Comparison of ENCODE assay signal across 1 cellular context in genomic region chr12:93352321-93352720, GRCh38.
TF ChIP-seq lines count a peak whose summit lies in the region.

No MANE protein-coding gene starts in this region.

TF ChIP-seq in K562, 482 proteins besides CTCF, POLR2A, EP300 and RAD21 (continued from another document):
- TF ChIP-seq RBBP5 (IDR thresholded peaks at IDR 0.05; ENCODE audit: borderline replicate concordance, insufficient read depth, low read length, poor library complexity, severe bottlenecking), result no peak
- TF ChIP-seq EGR1 (conservative IDR thresholded peaks at IDR 0.05), result peak; percentile 59
